In genomic region chr3:28576590-28577220, GRCh38 we compare ENCODE assay signal across 11 cellular contexts.
A peak's percentile ranks its signal among the peaks of the same experiment; 100 is the strongest.
DNase-seq lines count a peak whose midpoint lies in the region; ATAC-seq and TF ChIP-seq lines count a peak whose summit lies in the region.
"Had no signal": no experiment of that assay in that cellular context is flagged by ENCODE, and none has a peak within 500 bp of the region (broad histone marks: within the 10 kb centered on the region; RNA-seq: fewer than 3 reads in every experiment).

No MANE protein-coding gene starts in this region.

- TF ChIP-seq EP300 in esophagus muscularis mucosa (IDR thresholded peaks at IDR 0.05): no peak

- peaks cover 3 to 26% (median 24%) of the 10 kb centered on the region in 4 donors for H3K4me1 ChIP-seq in esophagus muscularis mucosa
- peaks cover 0 to 5% of the 10 kb centered on the region in 2 donors for H3K4me1 ChIP-seq in neuronal stem cell (ENCODE audit: control insufficient read depth in 2 of 2, insufficient read depth in 1 of 2, low read depth in 1 of 2, low read length in 2 of 2)

- H3K36me3 ChIP-seq in esophagus muscularis mucosa: no peaks in the 10 kb centered on the region
- H3K36me3 ChIP-seq in neuronal stem cell (replicated peaks in 1 of 2; ENCODE audit: control insufficient read depth in 2 of 2, insufficient read depth in 2 of 2, low read length in 2 of 2): no peaks in the 10 kb centered on the region
- H3K36me3 ChIP-seq: right lobe of liver had no signal

- no peak overlapping the region for H3K23ac ChIP-seq in neuronal stem cell (ENCODE audit: low read depth, low read length, poor library complexity)

- H3K9ac ChIP-seq in neuronal stem cell (ENCODE audit: low read depth, low read length, poor library complexity): peak overlapping the region; percentile 61

- H2BK120ac ChIP-seq in neuronal stem cell (ENCODE audit: low read depth, low read length): no peak overlapping the region

- H3K4ac ChIP-seq in neuronal stem cell (ENCODE audit: low read length): no peak overlapping the region

- TF ChIP-seq CTCF in esophagus muscularis mucosa (IDR thresholded peaks at IDR 0.05): no peak

- WGBS in esophagus muscularis mucosa: 32% methylated on average over 9 of the region's 9 CpGs
- WGBS in neuronal stem cell (ENCODE audit: extremely low coverage in 2 of 2, insufficient read length in 2 of 2, insufficient replicate concordance in 1 of 2), 2 donors: no CpG with 5 or more reads among the region's 9 CpGs

- H3K27me3 ChIP-seq in esophagus muscularis mucosa: peaks cover 0 to 30% (median 0%) of the 10 kb centered on the region in 4 donors
- peaks cover 0 to 96% (median 23%) of the 10 kb centered on the region in 3 experiments for H3K27me3 ChIP-seq in neuronal stem cell (ENCODE audit: control insufficient read depth in 3 of 3, insufficient read depth in 3 of 3, low read depth in 1 of 3, low read length in 3 of 3)

- H2AFZ ChIP-seq in neuronal stem cell (ENCODE audit: low read length): peak overlapping the region; percentile 95

- H4K91ac ChIP-seq in neuronal stem cell (ENCODE audit: low read depth, low read length, poor library complexity): no peak overlapping the region

- H3K4me2 ChIP-seq in neuronal stem cell (ENCODE audit: insufficient read depth, low read length, poor library complexity, severe bottlenecking): peak overlapping the region; percentile 96

- ATAC-seq in GM21390 (IDR thresholded peaks at IDR 0.05; ENCODE audit: unreplicated experiment): no peak

- H3K27ac ChIP-seq in esophagus muscularis mucosa (replicated peaks in 1 of 4): no peak overlapping the region
- no peak overlapping the region for H3K27ac ChIP-seq in neuronal stem cell (replicated peaks; ENCODE audit: low read length)
- H3K27ac ChIP-seq: right lobe of liver had no signal

- H3K4me3 ChIP-seq in esophagus muscularis mucosa: peak overlapping the region; percentile 56 to 69 (median 60)
- peak overlapping the region; percentile 43 to 80 for H3K4me3 ChIP-seq in neuronal stem cell (ENCODE audit: low read length in 2 of 2)

- no peak overlapping the region for H4K8ac ChIP-seq in neuronal stem cell (ENCODE audit: low read depth, low read length)

- peak; percentile 43 for DNase-seq in COLO668 (lab: John Stamatoyannopoulos, UW; ENCODE audit: unreplicated experiment)
- DNase-seq in NCI-H524 (lab: John Stamatoyannopoulos, UW): peak; percentile 63 to 75
- no peak for DNase-seq in esophagus muscularis mucosa (ENCODE audit: extremely low spot score)
- DNase-seq in neuronal stem cell (ENCODE audit: low spot score): peak; percentile 21
- no peak for DNase-seq in NCI-H2081 treated with DMSO at 0.1 percent for 48 hours (lab: John Stamatoyannopoulos, UW)
- DNase-seq in iPS-NIHi11 (ENCODE audit: low spot score): no peak
- no peak for DNase-seq in stimulated activated naive CD4-positive, alpha-beta T cell (lab: John Stamatoyannopoulos, UW)
- DNase-seq: activated naive CD4-positive, alpha-beta T cell treated with anti-CD3 and anti-CD28 coated beads, Interleukin-2, amount 10 ng/mL, durations not matched to agents 7 days and 5 days; CD4-positive, CD25-positive, alpha-beta regulatory T cell had no signal

- no peak overlapping the region for H2AK5ac ChIP-seq in neuronal stem cell (ENCODE audit: low read depth, low read length)

- no peak overlapping the region for H3K14ac ChIP-seq in neuronal stem cell (ENCODE audit: low read length)

- no peak for TF ChIP-seq POLR2A in esophagus muscularis mucosa (IDR thresholded peaks at IDR 0.05; ENCODE audit: low read depth)

- H2BK5ac ChIP-seq in neuronal stem cell (ENCODE audit: low read length): no peak overlapping the region

- intact Hi-C loops in esophagus muscularis mucosa (cut with DNase I): no loop called here

- H3K9me3 ChIP-seq in esophagus muscularis mucosa (no peaks in the 10 kb centered on the region), neuronal stem cell (replicated peaks in 1 of 2; ENCODE audit: control insufficient read depth in 2 of 2, insufficient read depth in 1 of 2, low read depth in 1 of 2, low read length in 2 of 2) (no peaks in the 10 kb centered on the region)
- H3K9me3 ChIP-seq: right lobe of liver had no signal

- H3K18ac ChIP-seq in neuronal stem cell (ENCODE audit: low read length): no peak overlapping the region

- H2BK15ac ChIP-seq in neuronal stem cell (ENCODE audit: low read length): no peak overlapping the region

- no peaks in the 10 kb centered on the region for H3K79me1 ChIP-seq in neuronal stem cell (ENCODE audit: low read depth, low read length)

- no peak overlapping the region for H2BK12ac ChIP-seq in neuronal stem cell (ENCODE audit: low read length)

Comparison
In these comparisons a context has a peak if more than half of its experiments do, and no peak if none do; other contexts are left out.
1. DNase-seq: peak in COLO668 (single experiment), NCI-H524 (2 of 2) and neuronal stem cell (single experiment); none in esophagus muscularis mucosa (single experiment), NCI-H2081 treated with DMSO at 0.1 percent for 48 hours (single experiment), iPS-NIHi11 (single experiment) and stimulated activated naive CD4-positive, alpha-beta T cell (0 of 6).